14 cellular contexts compared by ENCODE assay signal in the genomic region with DNA sequence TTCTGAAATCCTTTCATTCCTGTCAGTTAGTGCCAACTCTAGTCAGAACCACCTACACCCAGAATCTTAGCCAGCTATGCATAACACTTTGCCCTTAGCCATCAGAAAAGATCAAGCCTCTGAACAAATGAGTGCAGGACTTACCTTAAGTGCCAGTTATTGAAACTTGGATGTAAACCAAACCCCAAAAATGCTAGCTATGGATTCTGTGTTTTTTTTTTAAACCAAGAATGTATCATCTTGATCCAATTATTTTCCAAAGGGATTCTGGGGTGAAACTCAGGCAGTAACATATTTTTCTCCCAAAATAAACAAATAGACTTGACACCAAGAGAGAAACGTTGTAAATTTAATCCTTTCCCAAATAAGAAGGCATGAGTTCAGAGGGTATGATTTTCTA.
A peak's percentile ranks its signal among the peaks of the same experiment; 100 is the strongest.
DNase-seq lines count a peak whose midpoint lies in the region; TF ChIP-seq lines count a peak whose summit lies in the region.
"Had no signal": no experiment of that assay in that cellular context is flagged by ENCODE, and none has a peak within 500 bp of the region (broad histone marks: within the 10 kb centered on the region; RNA-seq: fewer than 3 reads in every experiment).

No MANE protein-coding gene starts in this region.

- H3K4me2 ChIP-seq in OCI-LY7 (ENCODE audit: low read length), result no peak overlapping the region

- H3K4me3 ChIP-seq in adipocyte (ENCODE audit: low read length) (no peak overlapping the region), OCI-LY7 (ENCODE audit: low read depth, low read length, poor library complexity, severe bottlenecking) (no peak overlapping the region)

- POLR2A ChIA-PET in OCI-LY7 (lab: Charles Lee), result interaction anchor here (0.7 kb wide), 1 partner anchor 184 kb away, joined by 3 read pairs; no protein-coding TSS in a partner anchor

- peaks cover 31% of the 10 kb centered on the region for H3K4me1 ChIP-seq in adipocyte (ENCODE audit: control insufficient read depth, insufficient read depth, low read length)
- no peaks in the 10 kb centered on the region for H3K4me1 ChIP-seq in OCI-LY7 (ENCODE audit: insufficient read depth, low read length, poor library complexity, severe bottlenecking)

- no peak for TF ChIP-seq CTCF in OCI-LY7 (conservative IDR thresholded peaks at IDR 0.05; ENCODE audit: low read length)

- no peaks in the 10 kb centered on the region for H3K27me3 ChIP-seq in adipocyte (replicated peaks; ENCODE audit: control insufficient read depth, insufficient read depth, low read length)
- H3K27me3 ChIP-seq: neutrophil had no signal

- intact Hi-C loops in OCI-LY7 (cut with micrococcal nuclease; ENCODE audit: unreplicated experiment), result no loop called here

- no peaks in the 10 kb centered on the region for H3K79me2 ChIP-seq in OCI-LY7 (ENCODE audit: insufficient read depth, low read depth, low read length)

- CTCF ChIA-PET in OCI-LY7 (lab: Charles Lee; ENCODE audit: unreplicated experiment), result no interaction called here

- DNase-seq in ELR (ENCODE audit: low read depth), result peak; percentile 40
- DNase-seq in adipocyte (ENCODE audit: low read depth), result peak; percentile 86
- peak; percentile 44 for DNase-seq in fibroblast of the conjunctiva (ENCODE audit: low read depth)
- DNase-seq in stromal cell of bone marrow (ENCODE audit: low read depth), result peak; percentile 43
- no peak for DNase-seq in NCI-H146 (lab: John Stamatoyannopoulos, UW)
- DNase-seq in OCI-LY7 (ENCODE audit: low spot score), result no peak
- no peak for DNase-seq in LoVo (ENCODE audit: low spot score)
- DNase-seq: activated CD4-positive, alpha-beta T cell treated with anti-CD3 and anti-CD28 coated beads for 1 hour; CD8-positive, alpha-beta T cell; effector CD4-positive, alpha-beta T cell; foreskin melanocyte; GF-D8; mesendoderm had no signal

- no peaks in the 10 kb centered on the region for H3K9me3 ChIP-seq in adipocyte (ENCODE audit: control insufficient read depth, low read length)
- H3K9me3 ChIP-seq in OCI-LY7 (ENCODE audit: low read length), result 0 out of 2 replicates have a peak, but pooled peaks cover 9% of the 10 kb centered on the region
- H3K9me3 ChIP-seq: neutrophil had no signal

- H4K20me1 ChIP-seq in OCI-LY7 (ENCODE audit: insufficient read depth, low read length), result no peaks in the 10 kb centered on the region

- no peaks in the 10 kb centered on the region for H3K9me2 ChIP-seq in OCI-LY7 (ENCODE audit: insufficient read depth, low read length)

- H3K36me3 ChIP-seq in adipocyte (ENCODE audit: control insufficient read depth, insufficient read depth, low read length, severe bottlenecking) (no peaks in the 10 kb centered on the region), OCI-LY7 (ENCODE audit: insufficient read depth, low read length) (no peaks in the 10 kb centered on the region)
- H3K36me3 ChIP-seq: neutrophil had no signal

- no TSS peak for BruUV-seq in OCI-LY7 (replicated peaks; lab: Mats Ljungman, UMichigan)

- no peak overlapping the region for H3K27ac ChIP-seq in OCI-LY7 (ENCODE audit: low read depth, low read length, poor library complexity, severe bottlenecking)
- H3K27ac ChIP-seq: neutrophil had no signal

- no peak overlapping the region for H3K9ac ChIP-seq in adipocyte (ENCODE audit: low read length)

- no peak overlapping the region for H2AFZ ChIP-seq in OCI-LY7 (ENCODE audit: low read length)

Comparison
In these comparisons a context has a peak if more than half of its experiments do, and no peak if none do; other contexts are left out.
1. DNase-seq: peak in ELR (single experiment), adipocyte (single experiment), fibroblast of the conjunctiva (single experiment) and stromal cell of bone marrow (single experiment); none in NCI-H146 (single experiment), OCI-LY7 (single experiment) and LoVo (single experiment).